ENCODE assay signal across 1 cellular context in genomic region chr14:77708749-77709148, GRCh38.
TF ChIP-seq lines count a peak whose summit lies in the region.

No MANE protein-coding gene starts in this region.

TF ChIP-seq in H1, 55 proteins besides CTCF, POLR2A, EP300 and RAD21:
- TF ChIP-seq ATF3 (IDR thresholded peaks at IDR 0.05; ENCODE audit: insufficient read depth, low read depth, low read length): no peak
- no peak for TF ChIP-seq RXRA (IDR thresholded peaks at IDR 0.05; ENCODE audit: insufficient read depth, low read depth, low read length)
- TF ChIP-seq FOSL1 (IDR thresholded peaks at IDR 0.05; ENCODE audit: insufficient read depth, low read depth, low read length): no peak
- no peak for TF ChIP-seq SAP30 (IDR thresholded peaks at IDR 0.05; ENCODE audit: insufficient read depth, insufficient replicate concordance, low read length)
- no peak for TF ChIP-seq POLR2AphosphoS5 (IDR thresholded peaks at IDR 0.05; ENCODE audit: low read depth, low read length)
- no peak for TF ChIP-seq RFX5 (IDR thresholded peaks at IDR 0.05; ENCODE audit: borderline replicate concordance, low read depth, low read length)
- no peak for TF ChIP-seq MAX (IDR thresholded peaks at IDR 0.05)
- TF ChIP-seq EGR1 (IDR thresholded peaks at IDR 0.05; ENCODE audit: borderline replicate concordance, low read depth, low read length): no peak
- no peak for TF ChIP-seq SRF (IDR thresholded peaks at IDR 0.05; ENCODE audit: low read depth, low read length)
- TF ChIP-seq BCL11A (IDR thresholded peaks at IDR 0.05; ENCODE audit: low read depth in 2 of 2, low read length in 2 of 2): no peak
- no peak for TF ChIP-seq NANOG (IDR thresholded peaks at IDR 0.05; ENCODE audit: insufficient read depth, low read depth, low read length, poor library complexity, severe bottlenecking)
- no peak for TF ChIP-seq EZH2 (IDR thresholded peaks at IDR 0.05; ENCODE audit: low read depth, low read length, severe bottlenecking)
- TF ChIP-seq SP2 (IDR thresholded peaks at IDR 0.05; ENCODE audit: low read length): no peak
